8 cellular contexts compared by ENCODE assay signal in the genomic region with DNA sequence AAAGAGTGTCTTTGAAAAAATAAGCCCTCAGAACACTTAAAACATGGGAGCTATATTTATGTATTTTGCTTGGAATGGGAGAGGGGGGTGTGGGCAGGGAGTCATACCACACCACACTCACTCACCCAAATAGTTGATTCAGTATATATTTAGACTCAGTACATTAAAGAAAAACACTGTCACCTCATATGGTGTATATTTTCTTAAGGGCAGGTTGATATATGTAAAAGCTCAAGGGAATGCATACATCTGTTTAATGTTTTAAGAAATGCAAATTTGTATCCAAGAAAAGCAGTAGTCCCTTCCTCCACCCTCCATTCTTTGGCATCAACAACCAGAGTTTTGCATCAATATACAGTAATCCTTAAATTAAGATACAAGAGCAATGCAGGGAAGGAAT. TPM values are rescaled to one million over a fixed set of nuclear protein-coding genes. Genes with fewer than 3 reads are reported as not detected.
A peak's percentile ranks its signal among the peaks of the same experiment; 100 is the strongest.
DNase-seq lines count a peak whose midpoint lies in the region; ATAC-seq and TF ChIP-seq lines count a peak whose summit lies in the region.

No MANE protein-coding gene starts in this region.

- TF ChIP-seq CTCF in cardiac muscle cell (IDR thresholded peaks at IDR 0.05; ENCODE audit: low read depth, low read length) (no peak), ascending aorta (IDR thresholded peaks at IDR 0.05) (no peak), right lobe of liver (IDR thresholded peaks at IDR 0.05) (no peak)

- H3K36me3 ChIP-seq in cardiac muscle cell (peaks cover 1% of the 10 kb centered on the region), ascending aorta (peaks cover 6 to 18% of the 10 kb centered on the region in 2 donors), right lobe of liver (no peaks in the 10 kb centered on the region), urinary bladder (ENCODE audit: insufficient read depth) (no peaks in the 10 kb centered on the region)

- peak overlapping the region; percentile 65 for H3K4me3 ChIP-seq in cardiac muscle cell
- peak overlapping the region; percentile 88 to 97 for H3K4me3 ChIP-seq in ascending aorta
- peak overlapping the region; percentile 62 to 81 (median 76) for H3K4me3 ChIP-seq in right lobe of liver
- H3K4me3 ChIP-seq in urinary bladder (ENCODE audit: low read depth, low read length) = peak overlapping the region; percentile 96

- peak in 1 of 2 donors; percentile 42 for DNase-seq in cardiac muscle cell (ENCODE audit: low read depth in 1 of 2, low spot score in 1 of 2)
- DNase-seq in Right ventricle myocardium inferior (ENCODE audit: missing footprints) = no peak
- DNase-seq in ascending aorta (ENCODE audit: low spot score in 2 of 2) = no peak
- DNase-seq in right lobe of liver = no peak
- no peak for DNase-seq in NCI-H2227 (lab: John Stamatoyannopoulos, UW; ENCODE audit: unreplicated experiment)
- no peak for DNase-seq in NAMALWA (ENCODE audit: low spot score)

- H3K27me3 ChIP-seq in cardiac muscle cell (no peaks in the 10 kb centered on the region), ascending aorta (no peaks in the 10 kb centered on the region), right lobe of liver (no peaks in the 10 kb centered on the region)

- intact Hi-C loops in Right ventricle myocardium inferior (cut with DNase I) = loop anchor here (5.0 to 10.0 kb wide), 2 partner anchors 151 to 1098 kb away; a partner anchor contains a TSS
- intact Hi-C loops in ascending aorta (cut with DNase I) = loop anchor here (2.0 to 5.0 kb wide), 2 partner anchors 42 to 151 kb away; no protein-coding TSS in a partner anchor
- intact Hi-C loops in right lobe of liver (cut with DNase I) = no loop called here

- ATAC-seq in Right ventricle myocardium inferior (no peak), right lobe of liver (no peak), HG03521 (IDR thresholded peaks at IDR 0.05; ENCODE audit: unreplicated experiment) (no peak)

- H3K9me3 ChIP-seq in cardiac muscle cell (ENCODE audit: low read depth) (no peaks in the 10 kb centered on the region), ascending aorta (no peaks in the 10 kb centered on the region), right lobe of liver (no peaks in the 10 kb centered on the region)

- no peak for TF ChIP-seq POLR2A in right lobe of liver (IDR thresholded peaks at IDR 0.05)

- H3K27ac ChIP-seq in cardiac muscle cell = peak overlapping the region; percentile 94
- H3K27ac ChIP-seq in ascending aorta = peak overlapping the region; percentile 91 to 98
- H3K27ac ChIP-seq in right lobe of liver = peak overlapping the region; percentile 80 to 89 (median 84)
- H3K27ac ChIP-seq in urinary bladder (ENCODE audit: low read depth) = no peak overlapping the region

- H3K4me1 ChIP-seq in cardiac muscle cell (ENCODE audit: low read depth) = peaks cover 56% of the 10 kb centered on the region
- peaks cover 0 to 28% of the 10 kb centered on the region in 2 donors for H3K4me1 ChIP-seq in ascending aorta
- peaks cover 0 to 36% (median 18%) of the 10 kb centered on the region in 4 donors for H3K4me1 ChIP-seq in right lobe of liver
- peaks cover 2% of the 10 kb centered on the region for H3K4me1 ChIP-seq in urinary bladder (ENCODE audit: insufficient read depth)

RNA-seq across cellular contexts. Expression of a gene that starts 1.4 kb away (rescaled TPM):
- total RNA-seq in cardiac muscle cell = 86.2 and 115 TPM in 2 replicates
- polyA plus RNA-seq in cardiac muscle cell = 150 and 189 TPM in 2 replicates
- 39.8 TPM for total RNA-seq in Right ventricle myocardium inferior
- total RNA-seq in ascending aorta = 62.8 TPM
- total RNA-seq in right lobe of liver = 10 to 100 TPM; 10.1 to 12.9 (median 12.2) TPM
- 43.7 TPM for total RNA-seq in urinary bladder
- 55.9 TPM for polyA plus RNA-seq in urinary bladder

Comparison
In these comparisons a context has a peak if more than half of its experiments do, and no peak if none do; other contexts are left out.
1. intact Hi-C loops: an anchor here in Right ventricle myocardium inferior (5.0 to 10.0 kb wide) and ascending aorta (2.0 to 5.0 kb wide); none called in right lobe of liver.